Comparison of ENCODE assay signal across 1 cellular context in genomic region chr15:95286911-95287769, GRCh38.
TF ChIP-seq lines count a peak whose summit lies in the region.

No MANE protein-coding gene starts in this region.

TF ChIP-seq in GM12878, 131 proteins besides CTCF, POLR2A, EP300 and RAD21 (continued from another document):
- TF ChIP-seq ZBTB11 (CRISPR knock-in tag; IDR thresholded peaks at IDR 0.05) (no peak), TCF12 (IDR thresholded peaks at IDR 0.05; ENCODE audit: low read depth, low read length) (no peak), SRF (IDR thresholded peaks at IDR 0.05; ENCODE audit: low read depth in 2 of 2, low read length in 2 of 2) (no peak), PBX3 (IDR thresholded peaks at IDR 0.05; ENCODE audit: insufficient replicate concordance, low read depth, low read length) (no peak), YBX1 (IDR thresholded peaks at IDR 0.05) (no peak), ETV6 (conservative IDR thresholded peaks at IDR 0.05 in 1 of 2, IDR thresholded peaks at IDR 0.05 in 1 of 2; ENCODE audit: borderline replicate concordance in 1 of 2, low read depth in 1 of 2) (no peak), SMC3 (IDR thresholded peaks at IDR 0.05; ENCODE audit: borderline replicate concordance, low read length) (no peak), JUND (IDR thresholded peaks at IDR 0.05; ENCODE audit: low read depth, low read length) (no peak), BCL11A (IDR thresholded peaks at IDR 0.05; ENCODE audit: low read depth, low read length) (peak; percentile 40; the same call in 1 of the 2 replicates), CBX3 (IDR thresholded peaks at IDR 0.05; ENCODE audit: borderline replicate concordance, low read depth) (no peak), EGR1 (IDR thresholded peaks at IDR 0.05; ENCODE audit: borderline replicate concordance in 1 of 2, low read depth in 2 of 2, low read length in 2 of 2) (no peak), SP1 (IDR thresholded peaks at IDR 0.05; ENCODE audit: low read depth, low read length) (no peak), IKZF2 (IDR thresholded peaks at IDR 0.05) (peak; percentile 60 to 71; a peak in 3 of 4 replicates), ELK1 (IDR thresholded peaks at IDR 0.05; ENCODE audit: low read depth, low read length) (no peak), MYB (IDR thresholded peaks at IDR 0.05; ENCODE audit: borderline replicate concordance, low read depth, low read length) (no peak)
